ENCODE assay signal across 8 cellular contexts in the genomic region with DNA sequence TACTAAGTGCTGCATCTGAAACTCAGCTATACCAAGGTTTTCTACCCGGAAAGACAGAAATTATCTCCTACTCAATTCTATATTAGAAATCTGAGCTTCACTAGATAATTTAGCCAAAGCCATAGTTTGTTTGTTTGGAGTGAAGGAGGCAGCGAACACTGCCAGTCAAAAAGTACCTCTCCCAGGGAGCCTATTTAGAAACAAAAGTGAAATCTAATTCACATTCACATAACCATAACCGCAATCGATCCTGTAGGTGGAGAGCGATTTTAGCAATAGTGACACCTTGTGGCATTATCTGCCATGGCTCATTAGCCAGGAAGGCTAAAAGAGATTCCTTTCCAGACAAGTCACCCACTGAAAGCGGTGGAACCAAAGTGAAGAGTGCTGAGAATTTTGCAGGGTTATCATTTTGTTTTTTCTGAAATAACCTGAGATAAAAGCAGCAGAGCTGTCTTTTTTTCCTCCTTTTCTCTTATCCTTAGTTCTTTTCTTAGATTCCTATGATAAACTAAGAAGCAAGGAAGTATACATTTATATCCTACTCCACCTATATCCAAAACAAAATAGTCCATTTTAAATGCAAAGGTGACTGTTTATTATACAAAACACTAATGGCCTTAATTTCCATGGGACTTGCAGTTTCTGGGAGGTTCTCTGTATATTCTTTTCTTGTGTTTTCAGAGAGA.
A peak's percentile ranks its signal among the peaks of the same experiment; 100 is the strongest.
DNase-seq lines count a peak whose midpoint lies in the region; ATAC-seq and TF ChIP-seq lines count a peak whose summit lies in the region.

No MANE protein-coding gene starts in this region.

- H3K9me2 ChIP-seq in OCI-LY7 (ENCODE audit: insufficient read depth, low read length) = no peaks in the 10 kb centered on the region

- H3K4me1 Mint-ChIP-seq in activated naive CD4-positive, alpha-beta T cell treated with anti-CD3 and anti-CD28 coated beads, Interleukin-2, amount 50 U/mL, for 24 hours = peaks cover 14% of the 10 kb centered on the region

- POLR2A ChIA-PET in OCI-LY7 (lab: Charles Lee) = interaction anchor here (0.6 to 2.2 kb wide), 18 partner anchors 9 to 200 kb away, joined by 3 to 13 read pairs (median 5); partner anchors contain the start of gene GNG11

- BruUV-seq in OCI-LY7 (replicated peaks; lab: Mats Ljungman, UMichigan) = no TSS peak

- H3K4me3 ChIP-seq in GM06990 (replicated peaks; ENCODE audit: low read depth, low read length) (no peak overlapping the region; the same call in 1 of the 2 replicates), OCI-LY7 (ENCODE audit: low read depth, low read length, poor library complexity, severe bottlenecking) (peak overlapping the region; percentile 52), heart left ventricle (peak overlapping the region in 9 of 12 donors; percentile 15 to 47 (median 22))

- peak overlapping the region; percentile 77 for H3K4me2 ChIP-seq in OCI-LY7 (ENCODE audit: low read length)

- H3K36me3 ChIP-seq in GM06990 (ENCODE audit: control insufficient read depth, insufficient read depth, low read length) (no peaks in the 10 kb centered on the region), OCI-LY7 (ENCODE audit: insufficient read depth, low read length) (no peaks in the 10 kb centered on the region), heart left ventricle (no peaks in the 10 kb centered on the region)

- ATAC-seq in GM21717 (IDR thresholded peaks at IDR 0.05; ENCODE audit: unreplicated experiment) (peak; percentile 95), heart left ventricle (peak; percentile 47 to 76 (median 67))

- intact Hi-C loops in OCI-LY7 (cut with micrococcal nuclease; ENCODE audit: unreplicated experiment) (loop anchor here (1.0 to 10.0 kb wide), 4 partner anchors 83 to 307 kb away; partner anchors contain the start of genes BET1 and COL1A2), heart left ventricle (cut with DNase I) (loop anchor here in 9 of 10 donors (2.0 to 10.0 kb wide), 13 partner anchors 83 to 843 kb away; partner anchors contain the start of genes BET1 (in 2 of the 9) and GNGT1 (in 1 of the 9))

- TF ChIP-seq POLR2A in heart left ventricle (IDR thresholded peaks at IDR 0.05) = no peak

- H3K27me3 Mint-ChIP-seq in activated naive CD4-positive, alpha-beta T cell treated with anti-CD3 and anti-CD28 coated beads, Interleukin-2, amount 50 U/mL, for 24 hours = peaks cover 9% of the 10 kb centered on the region

- H3K4me3 Mint-ChIP-seq in activated naive CD4-positive, alpha-beta T cell treated with anti-CD3 and anti-CD28 coated beads, Interleukin-2, amount 50 U/mL, for 24 hours = peak overlapping the region; percentile 65

- H2AFZ ChIP-seq in OCI-LY7 (ENCODE audit: low read length) = peak overlapping the region; percentile 99

- TF ChIP-seq CTCF in GM06990 (IDR thresholded peaks at IDR 0.05; ENCODE audit: insufficient read depth, low read length, poor library complexity, severe bottlenecking) (peak; percentile 74), OCI-LY7 (conservative IDR thresholded peaks at IDR 0.05; ENCODE audit: low read length) (peak; percentile 98), heart left ventricle (IDR thresholded peaks at IDR 0.05) (peak; percentile 63 to 87 (median 78))

- no peaks in the 10 kb centered on the region for H3K79me2 ChIP-seq in OCI-LY7 (ENCODE audit: insufficient read depth, low read depth, low read length)

- H3K27me3 ChIP-seq in GM06990 (replicated peaks; ENCODE audit: control insufficient read depth, insufficient read depth, low read length) (no peaks in the 10 kb centered on the region), heart left ventricle (peaks cover 0 to 5% (median 0%) of the 10 kb centered on the region in 9 donors)

- H3K27ac ChIP-seq in OCI-LY7 (ENCODE audit: low read depth, low read length, poor library complexity, severe bottlenecking) (no peak overlapping the region), heart left ventricle (no peak overlapping the region)

- H3K4me1 ChIP-seq in OCI-LY7 (ENCODE audit: insufficient read depth, low read length, poor library complexity, severe bottlenecking) = peaks cover 20% of the 10 kb centered on the region
- peaks cover 0 to 10% (median 0%) of the 10 kb centered on the region in 12 donors for H3K4me1 ChIP-seq in heart left ventricle

- CTCF ChIA-PET in OCI-LY7 (lab: Charles Lee; ENCODE audit: unreplicated experiment) = interaction anchor here (0.8 to 2.2 kb wide), 7 partner anchors 8 to 308 kb away, joined by 3 to 10 read pairs (median 5); partner anchors contain the start of genes COL1A2 and GNG11

- WGBS in heart left ventricle, 4 donors = 15 to 21% (median 18%) methylated on average over 6 of the region's 6 CpGs

- H3K9me3 Mint-ChIP-seq in activated naive CD4-positive, alpha-beta T cell treated with anti-CD3 and anti-CD28 coated beads, Interleukin-2, amount 50 U/mL, for 24 hours = no peaks in the 10 kb centered on the region

- H3K27ac Mint-ChIP-seq in activated naive CD4-positive, alpha-beta T cell treated with anti-CD3 and anti-CD28 coated beads, Interleukin-2, amount 50 U/mL, for 24 hours = no peak overlapping the region

- H3K36me3 Mint-ChIP-seq in activated naive CD4-positive, alpha-beta T cell treated with anti-CD3 and anti-CD28 coated beads, Interleukin-2, amount 50 U/mL, for 24 hours = no peaks in the 10 kb centered on the region

- peak; percentile 40 for DNase-seq in GM06990 (ENCODE audit: extremely low read depth, insufficient read length)
- peak; percentile 39 for DNase-seq in HuH-7.5 (ENCODE audit: low spot score)
- peak; percentile 83 for DNase-seq in OCI-LY7 (ENCODE audit: low spot score)
- DNase-seq in heart left ventricle = peak in 2 of 5 donors; percentile 29 to 32
- peak; percentile 86 for DNase-seq in renal cortical epithelial cell (ENCODE audit: low read depth)
- DNase-seq in occipital lobe (lab: John Stamatoyannopoulos, UW) = no peak

- H3K9me3 ChIP-seq in OCI-LY7 (ENCODE audit: low read length) (no peaks in the 10 kb centered on the region), heart left ventricle (no peaks in the 10 kb centered on the region)

- H4K20me1 ChIP-seq in OCI-LY7 (ENCODE audit: insufficient read depth, low read length) = no peaks in the 10 kb centered on the region
